ENCODE assay signal across 20 cellular contexts in genomic region chr15:89111352-89111751, GRCh38. TPM values are rescaled to one million over a fixed set of nuclear protein-coding genes. Genes with fewer than 3 reads are reported as not detected.
A peak's percentile ranks its signal among the peaks of the same experiment; 100 is the strongest.
DNase-seq lines count a peak whose midpoint lies in the region; ATAC-seq and TF ChIP-seq lines count a peak whose summit lies in the region.
"Had no signal": no experiment of that assay in that cellular context is flagged by ENCODE, and none has a peak within 500 bp of the region (broad histone marks: within the 10 kb centered on the region; RNA-seq: fewer than 3 reads in every experiment).

No MANE protein-coding gene starts in this region.

- H3K4me3 ChIP-seq in RWPE2 (ENCODE audit: severe bottlenecking) (no peak overlapping the region), duodenal mucosa (ENCODE audit: low read depth in 1 of 2, low read length in 2 of 2) (no peak overlapping the region), psoas muscle (no peak overlapping the region)
- H3K4me3 ChIP-seq: skin epidermis, upper lobe of right lung had no signal

- H3K9ac ChIP-seq in duodenal mucosa (ENCODE audit: low read depth in 1 of 2, low read length in 2 of 2), result no peak overlapping the region

- no peaks in the 10 kb centered on the region for H3K9me3 Mint-ChIP-seq in T-helper 2 cell treated with Interferon-gamma antibody and Interleukin-4, amounts not matched to agents 5 μg/mL and 100 μg/mL, for 36 hours
- H3K9me3 Mint-ChIP-seq: activated CD4-positive, alpha-beta T cell treated with anti-CD3 and anti-CD28 coated beads, Interleukin-2, amount 10 ng/mL, durations not matched to agents 7 days and 5 days; CD8-positive, alpha-beta memory T cell had no signal

- H3K4me1 ChIP-seq in RWPE2 (ENCODE audit: insufficient read depth, poor library complexity, severe bottlenecking) (peaks cover 45% of the 10 kb centered on the region), duodenal mucosa (ENCODE audit: control insufficient read depth in 1 of 2, insufficient read depth in 2 of 2, low read length in 2 of 2) (peaks cover 52 to 74% of the 10 kb centered on the region in 2 donors), psoas muscle (peaks cover 79% of the 10 kb centered on the region)

- H3K27me3 ChIP-seq in RWPE2 (ENCODE audit: insufficient read depth, poor library complexity, severe bottlenecking) (no peaks in the 10 kb centered on the region), duodenal mucosa (ENCODE audit: control insufficient read depth in 1 of 2, insufficient read depth in 2 of 2, low read length in 2 of 2) (no peaks in the 10 kb centered on the region), psoas muscle (ENCODE audit: insufficient read depth in 3 of 3, low read length in 2 of 3) (no peaks in the 10 kb centered on the region)
- H3K27me3 ChIP-seq: upper lobe of right lung had no signal

- H3K9me3 ChIP-seq in RWPE2 (ENCODE audit: severe bottlenecking), result no peaks in the 10 kb centered on the region
- H3K9me3 ChIP-seq in duodenal mucosa (ENCODE audit: control insufficient read depth in 1 of 2, low read length in 2 of 2), result no peaks in the 10 kb centered on the region
- no peaks in the 10 kb centered on the region for H3K9me3 ChIP-seq in psoas muscle
- H3K9me3 ChIP-seq: upper lobe of right lung had no signal

- no peak for TF ChIP-seq CTCF in C4-2B (conservative IDR thresholded peaks at IDR 0.05)
- no peak for TF ChIP-seq CTCF in RWPE2 (IDR thresholded peaks at IDR 0.05; ENCODE audit: poor library complexity, severe bottlenecking)
- no peak for TF ChIP-seq CTCF in psoas muscle (IDR thresholded peaks at IDR 0.05)

- ATAC-seq in RWPE2 (ENCODE audit: low read depth) (no peak), psoas muscle (no peak), GM18498 (IDR thresholded peaks at IDR 0.05; ENCODE audit: unreplicated experiment) (no peak), HG03378 (IDR thresholded peaks at IDR 0.05; ENCODE audit: unreplicated experiment) (no peak), HG03196 (IDR thresholded peaks at IDR 0.05; ENCODE audit: unreplicated experiment) (no peak)
- ATAC-seq: upper lobe of right lung had no signal

- H3K36me3 Mint-ChIP-seq in T-helper 2 cell treated with Interferon-gamma antibody and Interleukin-4, amounts not matched to agents 5 μg/mL and 100 μg/mL, for 36 hours (ENCODE audit: low read depth), result peaks cover 16% of the 10 kb centered on the region

- H3K27ac ChIP-seq in C4-2B (peak overlapping the region; percentile 29; the same call in 1 of the 2 replicates), RWPE2 (ENCODE audit: poor library complexity, severe bottlenecking) (peak overlapping the region; percentile 46), duodenal mucosa (ENCODE audit: low read depth, low read length) (peak overlapping the region; percentile 38), psoas muscle (peak overlapping the region; percentile 82)
- H3K27ac ChIP-seq: upper lobe of right lung had no signal

- H3K36me3 ChIP-seq in RWPE2 (ENCODE audit: low read depth) (peaks cover 34% of the 10 kb centered on the region), duodenal mucosa (ENCODE audit: control insufficient read depth in 1 of 2, insufficient read depth in 2 of 2, low read length in 2 of 2) (peaks cover 20 to 23% of the 10 kb centered on the region in 2 donors), psoas muscle (ENCODE audit: insufficient read depth in 1 of 2, low read depth in 1 of 2) (peaks cover 0 to 37% of the 10 kb centered on the region in 2 donors)

- no peak overlapping the region for H3K4me3 Mint-ChIP-seq in T-helper 2 cell treated with Interferon-gamma antibody and Interleukin-4, amounts not matched to agents 5 μg/mL and 100 μg/mL, for 36 hours
- H3K4me3 Mint-ChIP-seq: activated CD4-positive, alpha-beta T cell treated with anti-CD3 and anti-CD28 coated beads, Interleukin-2, amount 10 ng/mL, durations not matched to agents 7 days and 5 days; CD8-positive, alpha-beta memory T cell had no signal

- intact Hi-C loops in psoas muscle (cut with DNase I), result no loop called here

- H3K4me1 Mint-ChIP-seq in T-helper 2 cell treated with Interferon-gamma antibody and Interleukin-4, amounts not matched to agents 5 μg/mL and 100 μg/mL, for 36 hours (ENCODE audit: low read depth), result peaks cover 16% of the 10 kb centered on the region

- H3K27ac Mint-ChIP-seq in T-helper 2 cell treated with Interferon-gamma antibody and Interleukin-4, amounts not matched to agents 5 μg/mL and 100 μg/mL, for 36 hours, result no peak overlapping the region
- H3K27ac Mint-ChIP-seq: activated CD4-positive, alpha-beta T cell treated with anti-CD3 and anti-CD28 coated beads, Interleukin-2, amount 10 ng/mL, durations not matched to agents 7 days and 5 days had no signal

- H3K27me3 Mint-ChIP-seq in T-helper 2 cell treated with Interferon-gamma antibody and Interleukin-4, amounts not matched to agents 5 μg/mL and 100 μg/mL, for 36 hours (ENCODE audit: low read depth), result no peaks in the 10 kb centered on the region
- H3K27me3 Mint-ChIP-seq: activated CD4-positive, alpha-beta T cell treated with anti-CD3 and anti-CD28 coated beads, Interleukin-2, amount 10 ng/mL, durations not matched to agents 7 days and 5 days; CD8-positive, alpha-beta memory T cell had no signal

- DNase-seq in RWPE2 (ENCODE audit: low spot score), result no peak
- DNase-seq in psoas muscle, result no peak
- no peak for DNase-seq in T-helper 2 cell treated with Interferon-gamma antibody and Interleukin-4, amounts not matched to agents 5 μg/mL and 100 μg/mL, for 36 hours (ENCODE audit: low spot score)
- DNase-seq: activated CD4-positive, alpha-beta T cell treated with anti-CD3 and anti-CD28 coated beads, Interleukin-2, amount 10 ng/mL, durations not matched to agents 7 days and 5 days; CD8-positive, alpha-beta memory T cell; DMS79 treated with DMSO at 0.1 percent for 48 hours; glutamatergic neuron; GOT3; islet precursor cell; KBM-7; NCI-H1092 treated with DMSO at 0.1 percent for 48 hours; NCI-H2171; NCI-H774; upper lobe of right lung had no signal

RNA-seq across cellular contexts. Expression of gene ABHD2, which starts 23.1 kb away (rescaled TPM):
- total RNA-seq in psoas muscle, result 100 to 1,000 TPM in 3 of 4 donors, 10 to 100 TPM in 1; 66.1 to 215 (median 157) TPM
- polyA plus RNA-seq in psoas muscle, result 10 to 100 TPM; 10.8 to 30.9 (median 26.7) TPM

Comparison
In these comparisons a context has a peak if more than half of its experiments do, and no peak if none do; other contexts are left out.
1. H3K27ac ChIP-seq: peak in every context shown above with its lines; median percentile 82 in psoas muscle; 46 in RWPE2; 38 in duodenal mucosa; 29 in C4-2B.